Comparison of ENCODE assay signal across 1 cellular context in the genomic region with DNA sequence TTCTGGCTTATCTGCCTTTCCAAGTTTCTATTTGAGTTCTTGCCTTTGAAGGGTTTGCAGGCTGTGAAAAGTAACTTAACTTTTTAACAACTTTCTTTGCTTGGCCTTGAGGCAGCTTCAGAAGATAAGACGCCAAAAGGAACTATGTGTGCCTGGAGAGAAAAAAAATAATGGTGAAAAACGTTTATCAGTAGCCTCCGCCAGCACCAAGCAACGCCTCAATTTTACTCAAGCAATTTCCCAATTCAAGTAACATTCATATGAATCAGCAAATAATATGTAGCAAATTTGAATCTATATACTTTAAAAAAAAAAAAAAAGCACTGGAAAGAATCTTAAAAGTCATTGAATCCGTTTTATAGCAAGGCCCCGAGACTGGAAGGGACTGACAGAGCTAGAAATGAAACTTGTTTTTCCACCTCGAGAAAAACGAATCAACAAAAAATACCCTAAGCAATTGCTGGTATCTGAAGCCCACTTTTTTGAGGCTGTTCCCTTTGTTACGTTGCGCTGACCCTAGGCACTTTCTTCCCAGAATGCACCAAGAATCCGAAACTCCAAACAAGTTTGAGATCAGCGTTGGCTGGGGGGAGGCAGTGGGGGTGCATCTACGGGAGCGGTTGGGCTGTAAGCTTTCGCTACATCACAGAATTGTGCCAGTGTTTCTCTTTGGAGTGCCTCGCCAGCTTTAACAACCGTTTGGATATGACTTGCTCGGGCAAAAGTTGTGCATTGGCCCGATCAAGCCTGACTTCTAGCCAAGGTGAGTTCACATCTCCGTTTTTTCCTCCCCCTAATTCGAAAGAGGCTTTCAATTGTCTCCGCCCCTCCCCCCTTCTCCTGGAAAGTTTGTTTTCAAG.
TF ChIP-seq lines count a peak whose summit lies in the region.

No MANE protein-coding gene starts in this region.

TF ChIP-seq in K562, 482 proteins besides CTCF, POLR2A, EP300 and RAD21 (continued from another document and continues in another):
- no peak; the same call in 1 of the 2 replicates for TF ChIP-seq ARID4B (CRISPR knock-in tag; IDR thresholded peaks at IDR 0.05)
- TF ChIP-seq XRCC5 (IDR thresholded peaks at IDR 0.05; ENCODE audit: low read depth, low read length): 0 out of 2 replicates have a peak, but pooled peaks have one; percentile 15
- TF ChIP-seq, protein P1, sequence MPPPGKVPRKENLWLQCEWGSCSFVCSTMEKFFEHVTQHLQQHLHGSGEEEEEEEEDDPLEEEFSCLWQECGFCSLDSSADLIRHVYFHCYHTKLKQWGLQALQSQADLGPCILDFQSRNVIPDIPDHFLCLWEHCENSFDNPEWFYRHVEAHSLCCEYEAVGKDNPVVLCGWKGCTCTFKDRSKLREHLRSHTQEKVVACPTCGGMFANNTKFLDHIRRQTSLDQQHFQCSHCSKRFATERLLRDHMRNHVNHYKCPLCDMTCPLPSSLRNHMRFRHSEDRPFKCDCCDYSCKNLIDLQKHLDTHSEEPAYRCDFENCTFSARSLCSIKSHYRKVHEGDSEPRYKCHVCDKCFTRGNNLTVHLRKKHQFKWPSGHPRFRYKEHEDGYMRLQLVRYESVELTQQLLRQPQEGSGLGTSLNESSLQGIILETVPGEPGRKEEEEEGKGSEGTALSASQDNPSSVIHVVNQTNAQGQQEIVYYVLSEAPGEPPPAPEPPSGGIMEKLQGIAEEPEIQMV (tag; conservative IDR thresholded peaks at IDR 0.05; ENCODE audit: low read depth): peak; percentile 24; the same call in 1 of the 2 replicates
- TF ChIP-seq KLF10 (CRISPR knock-in tag; IDR thresholded peaks at IDR 0.05): peak; percentile 33; the same call in 1 of the 2 replicates
- no peak for TF ChIP-seq ATF3 (IDR thresholded peaks at IDR 0.05)
- TF ChIP-seq ATF3 (CRISPR knock-in tag; conservative IDR thresholded peaks at IDR 0.05): no peak; the same call in 1 of the 2 replicates
- peak; percentile 76; the same call in 1 of the 2 replicates for TF ChIP-seq NR1H2 (CRISPR knock-in tag; IDR thresholded peaks at IDR 0.05)
- peak in 1 of 2 experiments; percentile 18; a peak in 1 of 4 replicates for TF ChIP-seq TBL1XR1 (IDR thresholded peaks at IDR 0.05; ENCODE audit: low read length in 2 of 2)
- TF ChIP-seq, protein P2, sequence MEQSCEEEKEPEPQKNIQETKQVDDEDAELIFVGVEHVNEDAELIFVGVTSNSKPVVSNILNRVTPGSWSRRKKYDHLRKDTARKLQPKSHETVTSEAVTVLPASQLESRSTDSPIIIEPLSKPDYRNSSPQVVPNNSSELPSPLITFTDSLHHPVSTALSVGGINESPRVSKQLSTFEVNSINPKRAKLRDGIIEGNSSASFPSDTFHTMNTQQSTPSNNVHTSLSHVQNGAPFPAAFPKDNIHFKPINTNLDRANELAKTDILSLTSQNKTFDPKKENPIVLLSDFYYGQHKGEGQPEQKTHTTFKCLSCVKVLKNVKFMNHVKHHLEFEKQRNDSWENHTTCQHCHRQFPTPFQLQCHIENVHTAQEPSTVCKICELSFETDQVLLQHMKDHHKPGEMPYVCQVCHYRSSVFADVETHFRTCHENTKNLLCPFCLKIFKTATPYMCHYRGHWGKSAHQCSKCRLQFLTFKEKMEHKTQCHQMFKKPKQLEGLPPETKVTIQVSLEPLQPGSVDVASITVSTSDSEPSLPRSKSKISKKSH (CRISPR knock-in tag; IDR thresholded peaks at IDR 0.05): no peak
- no peak for TF ChIP-seq NKRF (IDR thresholded peaks at IDR 0.05; ENCODE audit: borderline replicate concordance)
- TF ChIP-seq ZNF75A (CRISPR knock-in tag; IDR thresholded peaks at IDR 0.05): no peak
- TF ChIP-seq CHD1 (IDR thresholded peaks at IDR 0.05; ENCODE audit: low read length): peak; percentile 95
- no peak for TF ChIP-seq ARID3B (CRISPR knock-in tag; IDR thresholded peaks at IDR 0.05; ENCODE audit: borderline replicate concordance)
- TF ChIP-seq CBX2 (IDR thresholded peaks at IDR 0.05; ENCODE audit: insufficient read depth, low read length, poor library complexity, severe bottlenecking): no peak
- TF ChIP-seq ZNF740 (CRISPR knock-in tag; IDR thresholded peaks at IDR 0.05): peak; percentile 99
- TF ChIP-seq ZNF740 (tag; IDR thresholded peaks at IDR 0.05): peak in 1 of 2 experiments; percentile 99; a peak in 2 of 4 replicates
- TF ChIP-seq THAP7 (CRISPR knock-in tag; IDR thresholded peaks at IDR 0.05): 0 out of 2 replicates have a peak, but pooled peaks have one; percentile 13
- peak; percentile 63; the same call in 1 of the 2 replicates for TF ChIP-seq TEAD2 (tag; IDR thresholded peaks at IDR 0.05)
- peak; percentile 43; the same call in 1 of the 2 replicates for TF ChIP-seq MAFK (IDR thresholded peaks at IDR 0.05; ENCODE audit: low read length)
- no peak for TF ChIP-seq PHF20 (IDR thresholded peaks at IDR 0.05; ENCODE audit: partially characterized antibody)
- TF ChIP-seq PYGO2 (tag; IDR thresholded peaks at IDR 0.05): no peak
- TF ChIP-seq ZNF512 (tag; IDR thresholded peaks at IDR 0.05): peak; percentile 51; the same call in 1 of the 2 replicates
- no peak for TF ChIP-seq ZNF780A (CRISPR knock-in tag; IDR thresholded peaks at IDR 0.05)
- no peak for TF ChIP-seq ZNF408 (CRISPR knock-in tag; IDR thresholded peaks at IDR 0.05; ENCODE audit: low read depth)
- no peak for TF ChIP-seq HDAC2 (IDR thresholded peaks at IDR 0.05)
- TF ChIP-seq ZBTB17 (CRISPR knock-in tag; IDR thresholded peaks at IDR 0.05): 0 out of 2 replicates have a peak, but pooled peaks have one; percentile 41
- TF ChIP-seq CREBBP (IDR thresholded peaks at IDR 0.05; ENCODE audit: low read depth, low read length): no peak
- TF ChIP-seq, protein P3, sequence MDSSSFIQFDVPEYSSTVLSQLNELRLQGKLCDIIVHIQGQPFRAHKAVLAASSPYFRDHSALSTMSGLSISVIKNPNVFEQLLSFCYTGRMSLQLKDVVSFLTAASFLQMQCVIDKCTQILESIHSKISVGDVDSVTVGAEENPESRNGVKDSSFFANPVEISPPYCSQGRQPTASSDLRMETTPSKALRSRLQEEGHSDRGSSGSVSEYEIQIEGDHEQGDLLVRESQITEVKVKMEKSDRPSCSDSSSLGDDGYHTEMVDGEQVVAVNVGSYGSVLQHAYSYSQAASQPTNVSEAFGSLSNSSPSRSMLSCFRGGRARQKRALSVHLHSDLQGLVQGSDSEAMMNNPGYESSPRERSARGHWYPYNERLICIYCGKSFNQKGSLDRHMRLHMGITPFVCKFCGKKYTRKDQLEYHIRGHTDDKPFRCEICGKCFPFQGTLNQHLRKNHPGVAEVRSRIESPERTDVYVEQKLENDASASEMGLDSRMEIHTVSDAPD (CRISPR knock-in tag; IDR thresholded peaks at IDR 0.05): no peak
- no peak for TF ChIP-seq ZNF140 (CRISPR knock-in tag; IDR thresholded peaks at IDR 0.05)
- TF ChIP-seq NUFIP1 (IDR thresholded peaks at IDR 0.05; ENCODE audit: partially characterized antibody): no peak
- TF ChIP-seq BRCA1 (IDR thresholded peaks at IDR 0.05): no peak
- no peak for TF ChIP-seq BRCA1 (CRISPR knock-in tag; IDR thresholded peaks at IDR 0.05)
- peak; percentile 48; the same call in 1 of the 2 replicates for TF ChIP-seq NFE2 (IDR thresholded peaks at IDR 0.05; ENCODE audit: low read depth)
- TF ChIP-seq, protein P4, sequence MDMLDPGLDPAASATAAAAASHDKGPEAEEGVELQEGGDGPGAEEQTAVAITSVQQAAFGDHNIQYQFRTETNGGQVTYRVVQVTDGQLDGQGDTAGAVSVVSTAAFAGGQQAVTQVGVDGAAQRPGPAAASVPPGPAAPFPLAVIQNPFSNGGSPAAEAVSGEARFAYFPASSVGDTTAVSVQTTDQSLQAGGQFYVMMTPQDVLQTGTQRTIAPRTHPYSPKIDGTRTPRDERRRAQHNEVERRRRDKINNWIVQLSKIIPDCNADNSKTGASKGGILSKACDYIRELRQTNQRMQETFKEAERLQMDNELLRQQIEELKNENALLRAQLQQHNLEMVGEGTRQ (CRISPR knock-in tag; IDR thresholded peaks at IDR 0.05): no peak
- TF ChIP-seq ZBTB8A (IDR thresholded peaks at IDR 0.05; ENCODE audit: partially characterized antibody): no peak
- TF ChIP-seq ZC3H8 (IDR thresholded peaks at IDR 0.05): no peak
